8 cellular contexts compared by ENCODE assay signal in the genomic region with DNA sequence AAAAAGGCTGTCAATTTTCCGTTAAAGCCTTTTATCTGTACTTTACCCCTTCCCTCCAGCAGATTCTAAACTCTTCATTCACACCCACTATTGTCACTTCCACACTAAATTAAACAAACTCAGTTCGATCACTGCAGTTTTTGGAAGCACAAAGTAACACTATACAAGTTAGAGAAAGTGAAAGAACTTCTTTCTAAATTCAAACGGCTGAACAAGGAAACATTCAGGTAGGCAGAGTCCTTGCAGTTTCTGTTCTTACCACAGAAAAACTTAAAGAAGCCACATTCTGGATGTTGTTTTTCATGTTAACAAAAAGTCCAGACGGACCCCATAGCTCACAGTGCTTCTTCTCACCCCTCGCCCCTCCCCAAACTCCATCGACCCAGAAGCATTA. TPM values are rescaled to one million over a fixed set of nuclear protein-coding genes. Genes with fewer than 3 reads are reported as not detected.
A peak's percentile ranks its signal among the peaks of the same experiment; 100 is the strongest.
DNase-seq lines count a peak whose midpoint lies in the region; TF ChIP-seq lines count a peak whose summit lies in the region.

No MANE protein-coding gene starts in this region.

- peaks cover 16 to 21% of the 10 kb centered on the region in 2 experiments for H3K4me1 Mint-ChIP-seq in H9

- H3K23ac ChIP-seq in H9 (ENCODE audit: insufficient read length, low read depth, low read length): no peak overlapping the region

- no peaks in the 10 kb centered on the region for H3K36me3 Mint-ChIP-seq in H9 (ENCODE audit: insufficient read depth in 1 of 3, low read depth in 3 of 3)

- DNase-seq in GM12864 (ENCODE audit: low read depth): no peak
- no peak for DNase-seq in H9
- DNase-seq in MV-4-11 (lab: John Stamatoyannopoulos, UW): peak; percentile 37
- DNase-seq in coronary artery (ENCODE audit: low spot score): no peak
- DNase-seq in myocyte (ENCODE audit: low read depth): peak; percentile 4
- no peak for DNase-seq in ecto neural progenitor cell (ENCODE audit: low spot score)
- no peak for DNase-seq in LoVo (ENCODE audit: low spot score)
- no peak for DNase-seq in NK-92 (lab: John Stamatoyannopoulos, UW; ENCODE audit: unreplicated experiment)

- H4K91ac ChIP-seq in H9 (ENCODE audit: insufficient read length, low read depth, low read length): no peak overlapping the region

- no peak overlapping the region for H2AK5ac ChIP-seq in H9 (ENCODE audit: insufficient read length, low read length)

- no peaks in the 10 kb centered on the region for H4K20me1 ChIP-seq in H9 (ENCODE audit: control insufficient read depth, insufficient read depth, insufficient read length)

- no peak overlapping the region for H3K27ac ChIP-seq in H9 (ENCODE audit: insufficient read length, low read depth, low read length)
- peak overlapping the region; percentile 81 to 84 for H3K27ac ChIP-seq in coronary artery

- H3K9me3 Mint-ChIP-seq in H9: no peaks in the 10 kb centered on the region

- no peak overlapping the region for H2BK12ac ChIP-seq in H9 (ENCODE audit: insufficient read length, low read depth, low read length)

- H2AFZ ChIP-seq in H9 (ENCODE audit: low read length): peak overlapping the region; percentile 97

- WGBS in H9 (ENCODE audit: extremely low coverage, insufficient read length, low lambda C conversion rate): no CpG with 5 or more reads among the region's 6 CpGs

- no peaks in the 10 kb centered on the region; the same call in 1 of the 2 replicates for H3K4me1 ChIP-seq in H9 (ENCODE audit: insufficient read depth, low read length)

- no peak for TF ChIP-seq CTCF in GM12864 (IDR thresholded peaks at IDR 0.05; ENCODE audit: low read depth, low read length, missing control alignments)
- TF ChIP-seq CTCF in H9 (conservative IDR thresholded peaks at IDR 0.05): no peak
- no peak for TF ChIP-seq CTCF in coronary artery (IDR thresholded peaks at IDR 0.05)

- no peak overlapping the region for H3K18ac ChIP-seq in H9 (ENCODE audit: insufficient read length, low read depth, low read length)

- H4K5ac ChIP-seq in H9 (ENCODE audit: insufficient read length, low read depth, low read length): no peak overlapping the region

- peak overlapping the region; percentile 32; the same call in 1 of the 2 replicates for H3K14ac ChIP-seq in H9 (ENCODE audit: insufficient read depth, low read length)

- H3K4me3 Mint-ChIP-seq in H9: peak overlapping the region; percentile 54 to 67; a peak in 2 of 5 replicates

- no peak overlapping the region for H2BK5ac ChIP-seq in H9 (ENCODE audit: insufficient read length, low read length)

- H3T11ph ChIP-seq in H9 (ENCODE audit: low read length): no peak overlapping the region

- H3K27me3 ChIP-seq in H9 (ENCODE audit: insufficient read depth, low read length): no peaks in the 10 kb centered on the region

- no peak overlapping the region for H4K8ac ChIP-seq in H9 (replicated peaks; ENCODE audit: insufficient read length, low read depth, low read length)

- no peaks in the 10 kb centered on the region for H3K79me2 ChIP-seq in H9 (ENCODE audit: insufficient read depth, low read length)

- H3K9ac ChIP-seq in H9 (ENCODE audit: extremely low read depth, insufficient read length, low read length): no peak overlapping the region

- H2BK120ac ChIP-seq in H9 (ENCODE audit: low read depth, low read length, poor library complexity, severe bottlenecking): no peak overlapping the region

- H3K4ac ChIP-seq in H9 (ENCODE audit: low read depth, low read length): no peak overlapping the region

- H3K79me1 ChIP-seq in H9 (ENCODE audit: insufficient read depth, low read depth, low read length, poor library complexity, severe bottlenecking): no peaks in the 10 kb centered on the region

- H3K27ac Mint-ChIP-seq in H9: no peak overlapping the region; a peak in 1 of 7 replicates

- no peak overlapping the region for H2BK20ac ChIP-seq in H9 (ENCODE audit: low read depth, low read length, poor library complexity, severe bottlenecking)

- H2BK15ac ChIP-seq in H9 (ENCODE audit: low read depth, low read length): no peak overlapping the region

- H3K4me3 ChIP-seq in GM12864 (ENCODE audit: low read depth, low read length) (peak overlapping the region; percentile 64), coronary artery (peak overlapping the region; percentile 75)

- H3K9me3 ChIP-seq in H9 (ENCODE audit: control insufficient read depth, low read depth, low read length): no peaks in the 10 kb centered on the region

- peaks cover 7% of the 10 kb centered on the region for H3K23me2 ChIP-seq in H9 (ENCODE audit: insufficient read length, low read depth, low read length, poor library complexity, severe bottlenecking)

- peak overlapping the region; percentile 71 for H3K4me2 ChIP-seq in H9 (ENCODE audit: insufficient read depth, insufficient read length, low read length)

- no peak overlapping the region for H3K56ac ChIP-seq in H9 (ENCODE audit: insufficient read length, low read depth, low read length)

- H3K27me3 Mint-ChIP-seq in H9 (ENCODE audit: low read depth): peaks cover 11% of the 10 kb centered on the region

RNA-seq across cellular contexts. Expression of gene UBE2L5, which starts 27.5 kb away (rescaled TPM):
- total RNA-seq in H9 (2021): 0.20 TPM in 1 of 2 replicates, not detected in the other
- total RNA-seq in myocyte: not detected in 2 replicates
- 0.42 TPM for polyA plus RNA-seq in myocyte (2012)

Comparison
In these comparisons a context has a peak if more than half of its experiments do, and no peak if none do; other contexts are left out.
1. DNase-seq: peak in MV-4-11 (single experiment) and myocyte (single experiment); none in GM12864 (single experiment), H9 (single experiment), coronary artery (single experiment), ecto neural progenitor cell (single experiment), LoVo (single experiment) and NK-92 (single experiment).